In the genomic region with DNA sequence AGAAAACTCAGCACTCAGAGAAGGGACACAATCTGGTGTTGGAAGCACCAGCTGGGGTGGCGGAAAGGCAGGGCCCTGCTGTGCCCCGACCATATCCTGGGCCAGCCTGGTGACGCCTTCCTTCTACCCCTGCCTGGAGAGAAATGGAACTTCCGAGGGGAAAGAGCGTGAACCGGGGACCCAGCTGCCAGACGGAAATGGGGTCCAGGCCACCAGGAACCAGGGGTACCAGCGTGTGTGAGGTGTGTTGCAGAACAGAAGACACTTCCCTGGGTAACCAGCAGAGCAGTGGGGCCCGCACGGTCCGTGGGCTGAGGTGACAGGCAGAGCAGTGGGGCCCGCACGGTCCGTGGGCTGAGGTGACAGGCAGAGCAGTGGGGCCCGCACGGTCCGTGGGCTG, we compare ENCODE assay signal across 15 cellular contexts. TPM values are rescaled to one million over a fixed set of nuclear protein-coding genes. Genes with fewer than 3 reads are reported as not detected.
A peak's percentile ranks its signal among the peaks of the same experiment; 100 is the strongest.
DNase-seq lines count a peak whose midpoint lies in the region; ATAC-seq and TF ChIP-seq lines count a peak whose summit lies in the region.
"Had no signal": no experiment of that assay in that cellular context is flagged by ENCODE, and none has a peak within 500 bp of the region (broad histone marks: within the 10 kb centered on the region; RNA-seq: fewer than 3 reads in every experiment).

No MANE protein-coding gene starts in this region.

- peaks cover 7% of the 10 kb centered on the region for H3K9me3 ChIP-seq in mucosa of descending colon

- H3K27me3 Mint-ChIP-seq in activated naive CD8-positive, alpha-beta T cell = no peaks in the 10 kb centered on the region
- H3K27me3 Mint-ChIP-seq in activated naive CD8-positive, alpha-beta T cell treated with anti-CD3 and anti-CD28 coated beads for 36 hours = no peaks in the 10 kb centered on the region

- TF ChIP-seq CTCF in mucosa of descending colon (IDR thresholded peaks at IDR 0.05) = no peak

- H3K4me3 ChIP-seq in mucosa of descending colon = no peak overlapping the region
- H3K4me3 ChIP-seq: MG63 had no signal

- no peak for DNase-seq in activated naive CD8-positive, alpha-beta T cell treated with anti-CD3 and anti-CD28 coated beads for 36 hours
- DNase-seq in caudate nucleus (lab: John Stamatoyannopoulos, UW) (no peak), mucosa of descending colon (peak in 2 of 3 donors; percentile 8 to 25), substantia nigra (lab: John Stamatoyannopoulos, UW) (no peak), NK-92 (lab: John Stamatoyannopoulos, UW; ENCODE audit: unreplicated experiment) (no peak), islet precursor cell (no peak)
- DNase-seq: Caco-2; CD4-positive, CD25-positive, alpha-beta regulatory T cell; EL; MG63; NCI-H1092; NCI-H2081 treated with DMSO at 0.1 percent for 48 hours; NCI-H510A treated with DMSO at 0.1 percent for 48 hours had no signal

- H3K36me3 ChIP-seq in mucosa of descending colon (ENCODE audit: low read depth) = no peaks in the 10 kb centered on the region
- H3K36me3 ChIP-seq: MG63 had no signal

- peaks cover 5% of the 10 kb centered on the region for H3K9me3 Mint-ChIP-seq in activated naive CD8-positive, alpha-beta T cell (ENCODE audit: low read depth)
- peaks cover 13% of the 10 kb centered on the region for H3K9me3 Mint-ChIP-seq in activated naive CD8-positive, alpha-beta T cell treated with anti-CD3 and anti-CD28 coated beads for 36 hours

- no peak overlapping the region for H3K27ac Mint-ChIP-seq in activated naive CD8-positive, alpha-beta T cell
- H3K27ac Mint-ChIP-seq in activated naive CD8-positive, alpha-beta T cell treated with anti-CD3 and anti-CD28 coated beads for 36 hours = no peak overlapping the region

- H3K4me1 ChIP-seq in mucosa of descending colon (ENCODE audit: low read depth) = peaks cover 1% of the 10 kb centered on the region
- H3K4me1 ChIP-seq: Caco-2 had no signal

- ATAC-seq in mucosa of descending colon = no peak
- no peak for ATAC-seq in GM21723 (IDR thresholded peaks at IDR 0.05; ENCODE audit: unreplicated experiment)

- H3K27ac ChIP-seq in caudate nucleus (ENCODE audit: low read depth, low read length) = peak overlapping the region; percentile 96
- peak overlapping the region; percentile 96 for H3K27ac ChIP-seq in substantia nigra (ENCODE audit: low read depth, low read length, poor library complexity, severe bottlenecking)

- peaks cover 3% of the 10 kb centered on the region for H3K4me1 Mint-ChIP-seq in activated naive CD8-positive, alpha-beta T cell (ENCODE audit: low read depth)
- H3K4me1 Mint-ChIP-seq in activated naive CD8-positive, alpha-beta T cell treated with anti-CD3 and anti-CD28 coated beads for 36 hours = peaks cover 14% of the 10 kb centered on the region

- H3K4me3 Mint-ChIP-seq in activated naive CD8-positive, alpha-beta T cell = peak overlapping the region; percentile 20
- H3K4me3 Mint-ChIP-seq in activated naive CD8-positive, alpha-beta T cell treated with anti-CD3 and anti-CD28 coated beads for 36 hours = no peak overlapping the region
- H3K4me3 Mint-ChIP-seq: CD4-positive, CD25-positive, alpha-beta regulatory T cell had no signal

- peaks cover 12% of the 10 kb centered on the region for H3K36me3 Mint-ChIP-seq in activated naive CD8-positive, alpha-beta T cell
- H3K36me3 Mint-ChIP-seq in activated naive CD8-positive, alpha-beta T cell treated with anti-CD3 and anti-CD28 coated beads for 36 hours = peaks cover 15% of the 10 kb centered on the region

- intact Hi-C loops in mucosa of descending colon (cut with DNase I, micrococcal nuclease) = no loop called here

RNA-seq across cellular contexts. Expression of gene RAB40B, which starts 6.8 kb away (rescaled TPM):
- 1 to 10 TPM; 2.1 to 3.1 TPM for total RNA-seq in activated naive CD8-positive, alpha-beta T cell treated with anti-CD3 and anti-CD28 coated beads for 36 hours
- total RNA-seq in mucosa of descending colon = 10 to 100 TPM; 21.0 to 52.4 (median 23.9) TPM

RNA-seq across cellular contexts. Expression of gene FN3KRP, which starts 24.8 kb away (rescaled TPM):
- 10 to 100 TPM; 33.6 to 34.1 TPM for total RNA-seq in activated naive CD8-positive, alpha-beta T cell treated with anti-CD3 and anti-CD28 coated beads for 36 hours
- 10 to 100 TPM; 30.8 to 36.1 (median 34.8) TPM for total RNA-seq in mucosa of descending colon

RNA-seq across cellular contexts. Expression of gene WDR45B, which starts 43.5 kb away (rescaled TPM):
- 10 to 100 TPM; 60.3 to 61.1 TPM for total RNA-seq in activated naive CD8-positive, alpha-beta T cell treated with anti-CD3 and anti-CD28 coated beads for 36 hours
- total RNA-seq in mucosa of descending colon = 10 to 100 TPM; 69.0 to 76.0 (median 74.4) TPM

RNA-seq across cellular contexts. Expression of gene FN3K, which starts 43.7 kb away (rescaled TPM):
- total RNA-seq in activated naive CD8-positive, alpha-beta T cell treated with anti-CD3 and anti-CD28 coated beads for 36 hours = 1 to 10 TPM; 2.4 to 2.5 TPM
- 10 to 100 TPM; 39.4 to 45.5 (median 40.8) TPM for total RNA-seq in mucosa of descending colon

Comparison
In these comparisons a context has a peak if more than half of its experiments do, and no peak if none do; other contexts are left out.
1. DNase-seq: peak in mucosa of descending colon (2 of 3); none in activated naive CD8-positive, alpha-beta T cell treated with anti-CD3 and anti-CD28 coated beads for 36 hours (single experiment), caudate nucleus (0 of 61), substantia nigra (0 of 49), NK-92 (single experiment) and islet precursor cell (single experiment).
2. RNA of gene RAB40B, which starts 6.8 kb away (total RNA-seq): 21.0 to 52.4 TPM in mucosa of descending colon; 2.1 to 3.1 TPM in activated naive CD8-positive, alpha-beta T cell treated with anti-CD3 and anti-CD28 coated beads for 36 hours; every median in the first group is over 4 times any median in the second.